ENCODE assay signal across 9 cellular contexts in genomic region chr6:62285612-62286469, GRCh38. TPM values are rescaled to one million over a fixed set of nuclear protein-coding genes. Genes with fewer than 3 reads are reported as not detected.
DNase-seq lines count a peak whose midpoint lies in the region; ATAC-seq and TF ChIP-seq lines count a peak whose summit lies in the region.
"Had no signal": no experiment of that assay in that cellular context is flagged by ENCODE, and none has a peak within 500 bp of the region (broad histone marks: within the 10 kb centered on the region; RNA-seq: fewer than 3 reads in every experiment).

Gene KHDRBS2 (minus strand): TSS chr6:62286225.

- peak within 1 kb of the TSS; percentile 86 for H3K4me3 Mint-ChIP-seq in type B pancreatic cell
- no peak within 1 kb of the TSS for H3K4me3 Mint-ChIP-seq in activated T-helper 17 cell treated with anti-CD3 and anti-CD28 coated beads, Interleukin-2, amount 50 U/mL, for 72 hours

- peaks cover 29% of the 10 kb centered on the region for H3K27me3 Mint-ChIP-seq in type B pancreatic cell
- H3K27me3 Mint-ChIP-seq in activated T-helper 17 cell treated with anti-CD3 and anti-CD28 coated beads, Interleukin-2, amount 50 U/mL, for 72 hours: peaks cover 5% of the 10 kb centered on the region

- peak; percentile 78 for DNase-seq in GM10266 (ENCODE audit: extremely low spot score)
- peak; percentile 59 for DNase-seq in HPDE6-E6E7 (ENCODE audit: extremely low spot score)
- DNase-seq in SK-MEL-5 (ENCODE audit: low read depth, low spot score): peak; percentile 75
- peak; percentile 93 for DNase-seq in mucosa of gallbladder (ENCODE audit: low spot score)
- DNase-seq in type B pancreatic cell (ENCODE audit: extremely low spot score, unreplicated experiment): peak; percentile 92

- H3K36me3 Mint-ChIP-seq in type B pancreatic cell: no peaks in the 10 kb centered on the region
- no peaks in the 10 kb centered on the region for H3K36me3 Mint-ChIP-seq in activated T-helper 17 cell treated with anti-CD3 and anti-CD28 coated beads, Interleukin-2, amount 50 U/mL, for 72 hours (ENCODE audit: low read depth)

- peaks cover 8% of the 10 kb centered on the region for H3K4me1 Mint-ChIP-seq in type B pancreatic cell (ENCODE audit: unreplicated experiment)
- H3K4me1 Mint-ChIP-seq in activated T-helper 17 cell treated with anti-CD3 and anti-CD28 coated beads, Interleukin-2, amount 50 U/mL, for 72 hours: no peaks in the 10 kb centered on the region

- peak within 1 kb of the TSS; percentile 17 for H3K27ac Mint-ChIP-seq in type B pancreatic cell
- H3K27ac Mint-ChIP-seq in activated T-helper 17 cell treated with anti-CD3 and anti-CD28 coated beads, Interleukin-2, amount 50 U/mL, for 72 hours: no peak within 1 kb of the TSS

- in situ Hi-C loops in SK-MEL-5 (cut with HindIII; ENCODE audit: low pct_unique_long_range_greater_than_20kb, low sequenced_read_pairs): no loop called here

- ATAC-seq in GM21515 (IDR thresholded peaks at IDR 0.05; ENCODE audit: unreplicated experiment) (peak; percentile 100), esophagus mucosa (peak; percentile 85)
- ATAC-seq in activated T-helper 17 cell treated with anti-CD3 and anti-CD28 coated beads, Interleukin-2, amount 50 U/mL, for 72 hours (replicated peaks): no peak

- H3K9me3 Mint-ChIP-seq in type B pancreatic cell: no peaks in the 10 kb centered on the region
- H3K9me3 Mint-ChIP-seq in activated T-helper 17 cell treated with anti-CD3 and anti-CD28 coated beads, Interleukin-2, amount 50 U/mL, for 72 hours: peaks cover 4% of the 10 kb centered on the region

- no peak for TF ChIP-seq CTCF in GM10266 (IDR thresholded peaks at IDR 0.05; ENCODE audit: control insufficient read depth, insufficient read depth, low read depth, missing control alignments)
- TF ChIP-seq CTCF in type B pancreatic cell (conservative IDR thresholded peaks at IDR 0.05): no peak

RNA-seq across cellular contexts. Expression of gene KHDRBS2, which starts in this region (rescaled TPM):
- total RNA-seq in SK-MEL-5 (2014; rRNA removed; shearing (Covaris generic)): 0.08 TPM in 1 of 2 replicates, not detected in the other
- polyA plus RNA-seq in SK-MEL-5 (2015; cell fraction: cytosol; rRNA removed): not detected in 2 replicates
- polyA plus RNA-seq in SK-MEL-5 (2015; cell fraction: nucleus; rRNA removed): 0.17 TPM in 1 of 2 replicates, not detected in the other
- 0.12 TPM for total RNA-seq in esophagus mucosa
- total RNA-seq in mucosa of gallbladder: 1.2 TPM
- total RNA-seq in type B pancreatic cell (ENCODE audit: low replicate concordance): 3.5 and 3.9 TPM in 2 replicates
- total RNA-seq in activated T-helper 17 cell treated with anti-CD3 and anti-CD28 coated beads, Interleukin-2, amount 50 U/mL, for 72 hours: not detected
- total RNA-seq: M059J had no signal

Comparison
In these comparisons a context has a peak if more than half of its experiments do, and no peak if none do; other contexts are left out.
1. Peak in DNase-seq in SK-MEL-5; RNA of the gene not detected or under 1 TPM.
2. Peak in ATAC-seq in esophagus mucosa; RNA of the gene not detected or under 1 TPM.